Comparison of ENCODE assay signal across 17 cellular contexts in genomic region chr9:32360983-32361673, GRCh38. TPM values are rescaled to one million over a fixed set of nuclear protein-coding genes. Genes with fewer than 3 reads are reported as not detected.
DNase-seq lines count a peak whose midpoint lies in the region; ATAC-seq, FAIRE-seq and TF ChIP-seq lines count a peak whose summit lies in the region.
"Had no signal": no experiment of that assay in that cellular context is flagged by ENCODE, and none has a peak within 500 bp of the region (broad histone marks: within the 10 kb centered on the region; RNA-seq: fewer than 3 reads in every experiment).

No MANE protein-coding gene starts in this region.

- peak; percentile 63 for DNase-seq in activated CD4-positive, alpha-beta T cell treated with anti-CD3 and anti-CD28 coated beads, Interleukin-2, amount 10 ng/mL, durations not matched to agents 24 days and 14 days
- DNase-seq in activated CD4-positive, alpha-beta T cell treated with anti-CD3 and anti-CD28 coated beads for 4 hours: no peak
- no peak for DNase-seq in stimulated activated naive CD8-positive, alpha-beta T cell treated with anti-CD3 and anti-CD28 coated beads, Interleukin-15, amount 100 ng/mL, for 72 hours
- DNase-seq in stimulated activated naive CD8-positive, alpha-beta T cell treated with anti-CD3 and anti-CD28 coated beads, Interleukin-15, Interleukin-2, amounts not matched to agents 100 U/mL and 50 U/mL, for 24 hours: no peak
- no peak for DNase-seq in activated CD8-positive, alpha-beta T cell treated with anti-CD3 and anti-CD28 coated beads for 36 hours
- DNase-seq in urothelium cell line (ENCODE audit: low spot score) (no peak), cerebellar nuclear complex (lab: John Stamatoyannopoulos, UW) (no peak)
- DNase-seq: C1 segment of cervical spinal cord; Calu3; CD4-positive, alpha-beta T cell; DMS 273 treated with DMSO at 0.1 percent for 48 hours; GM23248; H7 had no signal

- H3K27me3 Mint-ChIP-seq in activated CD4-positive, alpha-beta T cell treated with anti-CD3 and anti-CD28 coated beads, Interleukin-2, amount 10 ng/mL, durations not matched to agents 24 days and 14 days: peaks cover 8% of the 10 kb centered on the region
- H3K27me3 Mint-ChIP-seq in stimulated activated naive CD8-positive, alpha-beta T cell treated with anti-CD3 and anti-CD28 coated beads, Interleukin-15, amount 100 ng/mL, for 72 hours: peaks cover 12% of the 10 kb centered on the region
- H3K27me3 Mint-ChIP-seq in activated CD8-positive, alpha-beta T cell treated with anti-CD3 and anti-CD28 coated beads for 36 hours: peaks cover 5% of the 10 kb centered on the region

- no peak overlapping the region for H3K4me3 Mint-ChIP-seq in activated CD4-positive, alpha-beta T cell treated with anti-CD3 and anti-CD28 coated beads, Interleukin-2, amount 10 ng/mL, durations not matched to agents 24 days and 14 days
- H3K4me3 Mint-ChIP-seq in stimulated activated naive CD8-positive, alpha-beta T cell treated with anti-CD3 and anti-CD28 coated beads, Interleukin-15, amount 100 ng/mL, for 72 hours: no peak overlapping the region
- H3K4me3 Mint-ChIP-seq in activated CD8-positive, alpha-beta T cell treated with anti-CD3 and anti-CD28 coated beads for 36 hours: no peak overlapping the region
- H3K4me3 Mint-ChIP-seq: B cell; CD4-positive, alpha-beta T cell had no signal

- FAIRE-seq in urothelium cell line (lab: Jason Lieb, UNC): peak; percentile 63
- FAIRE-seq: GM12878, GM18507 had no signal

- POLR2A ChIA-PET in activated CD8-positive, alpha-beta T cell treated with anti-CD3 and anti-CD28 coated beads for 36 hours (lab: Charles Lee): no interaction called here

- no peaks in the 10 kb centered on the region for H3K36me3 Mint-ChIP-seq in activated CD4-positive, alpha-beta T cell treated with anti-CD3 and anti-CD28 coated beads, Interleukin-2, amount 10 ng/mL, durations not matched to agents 24 days and 14 days (ENCODE audit: low read depth)
- H3K36me3 Mint-ChIP-seq in activated CD8-positive, alpha-beta T cell treated with anti-CD3 and anti-CD28 coated beads for 36 hours (ENCODE audit: low read depth): no peaks in the 10 kb centered on the region

- CTCF ChIA-PET in activated CD8-positive, alpha-beta T cell treated with anti-CD3 and anti-CD28 coated beads for 36 hours (lab: Charles Lee): no interaction called here

- peak; percentile 56 for ATAC-seq in stimulated activated naive CD8-positive, alpha-beta T cell treated with anti-CD3 and anti-CD28 coated beads, Interleukin-15, amount 100 ng/mL, for 72 hours
- no peak for ATAC-seq in stimulated activated naive CD8-positive, alpha-beta T cell treated with anti-CD3 and anti-CD28 coated beads, Interleukin-15, Interleukin-2, amounts not matched to agents 100 U/mL and 50 U/mL, for 24 hours
- peak; percentile 37 for ATAC-seq in activated CD8-positive, alpha-beta T cell treated with anti-CD3 and anti-CD28 coated beads for 36 hours
- no peak for ATAC-seq in GM19351 (IDR thresholded peaks at IDR 0.05; ENCODE audit: unreplicated experiment)
- ATAC-seq: GM12878 had no signal

- TF ChIP-seq CTCF in activated CD8-positive, alpha-beta T cell treated with anti-CD3 and anti-CD28 coated beads for 36 hours (IDR thresholded peaks at IDR 0.05): no peak

- H3K9me3 Mint-ChIP-seq in activated CD4-positive, alpha-beta T cell treated with anti-CD3 and anti-CD28 coated beads, Interleukin-2, amount 10 ng/mL, durations not matched to agents 24 days and 14 days: no peaks in the 10 kb centered on the region
- no peaks in the 10 kb centered on the region for H3K9me3 Mint-ChIP-seq in stimulated activated naive CD8-positive, alpha-beta T cell treated with anti-CD3 and anti-CD28 coated beads, Interleukin-15, amount 100 ng/mL, for 72 hours
- no peaks in the 10 kb centered on the region for H3K9me3 Mint-ChIP-seq in activated CD8-positive, alpha-beta T cell treated with anti-CD3 and anti-CD28 coated beads for 36 hours
- H3K9me3 Mint-ChIP-seq: CD4-positive, alpha-beta T cell had no signal

- H3K27ac Mint-ChIP-seq in activated CD4-positive, alpha-beta T cell treated with anti-CD3 and anti-CD28 coated beads, Interleukin-2, amount 10 ng/mL, durations not matched to agents 24 days and 14 days: no peak overlapping the region
- no peak overlapping the region for H3K27ac Mint-ChIP-seq in stimulated activated naive CD8-positive, alpha-beta T cell treated with anti-CD3 and anti-CD28 coated beads, Interleukin-15, amount 100 ng/mL, for 72 hours
- H3K27ac Mint-ChIP-seq in activated CD8-positive, alpha-beta T cell treated with anti-CD3 and anti-CD28 coated beads for 36 hours: no peak overlapping the region
- H3K27ac Mint-ChIP-seq: B cell; CD4-positive, alpha-beta T cell had no signal

- no peaks in the 10 kb centered on the region for H3K4me1 Mint-ChIP-seq in activated CD4-positive, alpha-beta T cell treated with anti-CD3 and anti-CD28 coated beads, Interleukin-2, amount 10 ng/mL, durations not matched to agents 24 days and 14 days
- H3K4me1 Mint-ChIP-seq in stimulated activated naive CD8-positive, alpha-beta T cell treated with anti-CD3 and anti-CD28 coated beads, Interleukin-15, amount 100 ng/mL, for 72 hours: no peaks in the 10 kb centered on the region
- H3K4me1 Mint-ChIP-seq in activated CD8-positive, alpha-beta T cell treated with anti-CD3 and anti-CD28 coated beads for 36 hours (ENCODE audit: low read depth): no peaks in the 10 kb centered on the region
- H3K4me1 Mint-ChIP-seq: B cell had no signal

- intact Hi-C loops in activated CD4-positive, alpha-beta T cell treated with anti-CD3 and anti-CD28 coated beads, Interleukin-2, amount 10 ng/mL, durations not matched to agents 24 days and 14 days (cut with micrococcal nuclease): no loop called here
- intact Hi-C loops in activated CD8-positive, alpha-beta T cell treated with anti-CD3 and anti-CD28 coated beads for 36 hours (cut with micrococcal nuclease): no loop called here

RNA-seq across cellular contexts. Expression of gene ACO1, which starts 23.3 kb away (rescaled TPM):
- total RNA-seq in activated CD4-positive, alpha-beta T cell treated with anti-CD3 and anti-CD28 coated beads, Interleukin-2, amount 10 ng/mL, durations not matched to agents 24 days and 14 days: 7.4 TPM in 2 replicates
- 10 to 100 TPM; 15.3 to 15.7 TPM for total RNA-seq in activated CD8-positive, alpha-beta T cell treated with anti-CD3 and anti-CD28 coated beads for 36 hours

Comparison
In these comparisons a context has a peak if more than half of its experiments do, and no peak if none do; other contexts are left out.
1. ATAC-seq: peak in stimulated activated naive CD8-positive, alpha-beta T cell treated with anti-CD3 and anti-CD28 coated beads, Interleukin-15, amount 100 ng/mL, for 72 hours (single experiment) and activated CD8-positive, alpha-beta T cell treated with anti-CD3 and anti-CD28 coated beads for 36 hours (single experiment); none in stimulated activated naive CD8-positive, alpha-beta T cell treated with anti-CD3 and anti-CD28 coated beads, Interleukin-15, Interleukin-2, amounts not matched to agents 100 U/mL and 50 U/mL, for 24 hours (single experiment) and GM19351 (single experiment).